Comparison of ENCODE assay signal across 8 cellular contexts in genomic region chr1:2279210-2279639, GRCh38. TPM values are rescaled to one million over a fixed set of nuclear protein-coding genes. Genes with fewer than 3 reads are reported as not detected.
A peak's percentile ranks its signal among the peaks of the same experiment; 100 is the strongest.
DNase-seq lines count a peak whose midpoint lies in the region; ATAC-seq and TF ChIP-seq lines count a peak whose summit lies in the region.

No MANE protein-coding gene starts in this region.

- no peak for TF ChIP-seq CTCF in BJ (IDR thresholded peaks at IDR 0.05; ENCODE audit: insufficient read depth, low read depth, low read length)
- no peak for TF ChIP-seq CTCF in activated CD8-positive, alpha-beta T cell treated with anti-CD3 and anti-CD28 coated beads for 36 hours (IDR thresholded peaks at IDR 0.05)
- no peak for TF ChIP-seq CTCF in heart left ventricle (IDR thresholded peaks at IDR 0.05)
- TF ChIP-seq CTCF in ovary (IDR thresholded peaks at IDR 0.05), result no peak

- peaks cover 50% of the 10 kb centered on the region for H3K4me1 Mint-ChIP-seq in activated CD8-positive, alpha-beta T cell treated with anti-CD3 and anti-CD28 coated beads for 36 hours (ENCODE audit: low read depth)

- no peak overlapping the region for H3K4me3 Mint-ChIP-seq in activated CD8-positive, alpha-beta T cell treated with anti-CD3 and anti-CD28 coated beads for 36 hours

- no peak for TF ChIP-seq EP300 in ovary (IDR thresholded peaks at IDR 0.05)

- intact Hi-C loops in activated CD8-positive, alpha-beta T cell treated with anti-CD3 and anti-CD28 coated beads for 36 hours (cut with micrococcal nuclease), result no loop called here
- intact Hi-C loops in heart left ventricle (cut with DNase I) (loop anchor here in 2 of 10 donors (5.0 kb wide), 2 partner anchors 33 to 47 kb away; no protein-coding TSS in a partner anchor), ovary (cut with DNase I) (no loop called here)

- WGBS in heart left ventricle, 4 donors, result 4 to 11% (median 8%) methylated on average over 13 of the region's 13 CpGs
- WGBS in ovary, 3 donors, result 0 to 1% (median 1%) methylated on average over 13 of the region's 13 CpGs

- DNase-seq in BJ (ENCODE audit: low read depth) (peak; percentile 60), heart left ventricle (peak; percentile 73 to 88 (median 79)), ovary (peak; percentile 67 to 84 (median 81)), SIG-M5 treated with dmso at 0.1 percent for 504 hours (lab: John Stamatoyannopoulos, UW; ENCODE audit: unreplicated experiment) (no peak), NCI-H446 treated with DMSO at 0.1 percent for 48 hours (lab: John Stamatoyannopoulos, UW) (no peak), occipital lobe (lab: John Stamatoyannopoulos, UW) (no peak)
- no peak for DNase-seq in activated CD8-positive, alpha-beta T cell treated with anti-CD3 and anti-CD28 coated beads for 36 hours

- H3K27me3 ChIP-seq in BJ (ENCODE audit: control insufficient read depth, insufficient read depth, low read length), result no peaks in the 10 kb centered on the region
- no peaks in the 10 kb centered on the region for H3K27me3 ChIP-seq in heart left ventricle
- H3K27me3 ChIP-seq in ovary, result no peaks in the 10 kb centered on the region

- H3K36me3 ChIP-seq in BJ (ENCODE audit: control insufficient read depth, insufficient read depth, low read length) (peaks cover 3% of the 10 kb centered on the region), heart left ventricle (peaks cover 0 to 13% (median 0%) of the 10 kb centered on the region in 9 donors), ovary (no peaks in the 10 kb centered on the region)

- H3K4me3 ChIP-seq in BJ (ENCODE audit: low read depth, low read length) (no peak overlapping the region), heart left ventricle (peak overlapping the region in 2 of 12 donors; percentile 3 to 8), ovary (no peak overlapping the region)

- H3K9me3 Mint-ChIP-seq in activated CD8-positive, alpha-beta T cell treated with anti-CD3 and anti-CD28 coated beads for 36 hours, result no peaks in the 10 kb centered on the region

- H3K4me1 ChIP-seq in heart left ventricle (peaks cover 26 to 77% (median 63%) of the 10 kb centered on the region in 12 donors), ovary (ENCODE audit: insufficient read depth) (peaks cover 38% of the 10 kb centered on the region)

- H3K27ac Mint-ChIP-seq in activated CD8-positive, alpha-beta T cell treated with anti-CD3 and anti-CD28 coated beads for 36 hours, result peak overlapping the region; percentile 59

- CTCF ChIA-PET in BJ (lab: Yijun Ruan, JAX), result no interaction called here
- CTCF ChIA-PET in activated CD8-positive, alpha-beta T cell treated with anti-CD3 and anti-CD28 coated beads for 36 hours (lab: Charles Lee), result no interaction called here

- H3K27me3 Mint-ChIP-seq in activated CD8-positive, alpha-beta T cell treated with anti-CD3 and anti-CD28 coated beads for 36 hours, result no peaks in the 10 kb centered on the region

- TF ChIP-seq POLR2A in heart left ventricle (IDR thresholded peaks at IDR 0.05) (no peak), ovary (IDR thresholded peaks at IDR 0.05) (no peak)

- POLR2A ChIA-PET in BJ (lab: Charles Lee), result no interaction called here
- POLR2A ChIA-PET in activated CD8-positive, alpha-beta T cell treated with anti-CD3 and anti-CD28 coated beads for 36 hours (lab: Charles Lee), result interaction anchor here (0.6 kb wide), 1 partner anchor 11 kb away, joined by 3 read pairs; no protein-coding TSS in a partner anchor

- H3K27ac ChIP-seq in heart left ventricle, result peak overlapping the region in 11 of 12 donors; percentile 0 to 82 (median 72)
- peak overlapping the region; percentile 14 to 64 for H3K27ac ChIP-seq in ovary

- ATAC-seq in activated CD8-positive, alpha-beta T cell treated with anti-CD3 and anti-CD28 coated beads for 36 hours, result no peak
- ATAC-seq in heart left ventricle, result peak; percentile 49 to 87 (median 60)
- no peak for ATAC-seq in HG03460 (IDR thresholded peaks at IDR 0.05; ENCODE audit: unreplicated experiment)

- no peaks in the 10 kb centered on the region for H3K9me3 ChIP-seq in heart left ventricle
- no peaks in the 10 kb centered on the region for H3K9me3 ChIP-seq in ovary

- peaks cover 15% of the 10 kb centered on the region for H3K36me3 Mint-ChIP-seq in activated CD8-positive, alpha-beta T cell treated with anti-CD3 and anti-CD28 coated beads for 36 hours (ENCODE audit: low read depth)

RNA-seq across cellular contexts. Expression of gene SKI, which starts 51.1 kb away (rescaled TPM):
- polyA plus RNA-seq in BJ (2011; rRNA removed), result 5.1 and 6.3 TPM in 2 replicates
- 6.2 and 10.7 TPM in 2 replicates for polyA minus RNA-seq in BJ (2011; rRNA and poly(A)+ RNA removed)
- 10 to 100 TPM; 27.5 to 28.3 TPM for total RNA-seq in activated CD8-positive, alpha-beta T cell treated with anti-CD3 and anti-CD28 coated beads for 36 hours
- 10 to 100 TPM; 28.8 to 52.7 (median 41.3) TPM for total RNA-seq in heart left ventricle
- polyA plus RNA-seq in heart left ventricle, result 10 to 100 TPM; 16.9 to 28.7 TPM
- total RNA-seq in ovary, result 100 to 1,000 TPM in 3 of 7 donors, 10 to 100 TPM in 4; 27.8 to 109 (median 84.3) TPM
- polyA plus RNA-seq in ovary, result 10 to 100 TPM; 36.3 to 47.0 TPM
- total RNA-seq in occipital lobe, result 19.3 TPM

Comparison
In these comparisons a context has a peak if more than half of its experiments do, and no peak if none do; other contexts are left out.
1. DNase-seq: peak in BJ (single experiment), heart left ventricle (5 of 5) and ovary (5 of 5); none in activated CD8-positive, alpha-beta T cell treated with anti-CD3 and anti-CD28 coated beads for 36 hours (single experiment), SIG-M5 treated with dmso at 0.1 percent for 504 hours (single experiment), NCI-H446 treated with DMSO at 0.1 percent for 48 hours (single experiment) and occipital lobe (single experiment).
2. ATAC-seq: peak in heart left ventricle (4 of 4); none in activated CD8-positive, alpha-beta T cell treated with anti-CD3 and anti-CD28 coated beads for 36 hours (single experiment) and HG03460 (single experiment).